In genomic region chr12:27969901-27970390, GRCh38 we compare ENCODE assay signal across 8 cellular contexts. TPM values are rescaled to one million over a fixed set of nuclear protein-coding genes. Genes with fewer than 3 reads are reported as not detected.
DNase-seq lines count a peak whose midpoint lies in the region; ATAC-seq and TF ChIP-seq lines count a peak whose summit lies in the region.

No MANE protein-coding gene starts in this region.

- H3K36me3 ChIP-seq in OCI-LY1 (ENCODE audit: insufficient read depth, low read length) (no peaks in the 10 kb centered on the region), heart right ventricle (no peaks in the 10 kb centered on the region), prostate gland (no peaks in the 10 kb centered on the region)

- H3K4me3 ChIP-seq in AG04450 (ENCODE audit: low read depth, low read length) (peak overlapping the region; percentile 66), OCI-LY1 (ENCODE audit: low read depth, low read length, poor library complexity, severe bottlenecking) (peak overlapping the region; percentile 55), heart right ventricle (peak overlapping the region; percentile 33 to 62 (median 56)), prostate gland (peak overlapping the region; percentile 39 to 40)

- no peaks in the 10 kb centered on the region for H3K79me2 ChIP-seq in OCI-LY1 (ENCODE audit: insufficient read depth, low read length)

- DNase-seq in AG04450 (ENCODE audit: low read depth, low spot score) (no peak), heart right ventricle (peak; percentile 37 to 38), prostate gland (ENCODE audit: low spot score) (peak; percentile 56), mesenteric fat pad (ENCODE audit: low spot score) (no peak)
- peak; percentile 58 to 64 for DNase-seq in activated naive CD4-positive, alpha-beta T cell treated with anti-CD3 and anti-CD28 coated beads, Interleukin-2, amount 50 U/mL, for 72 hours (ENCODE audit: low spot score in 2 of 2)

- ATAC-seq in GM18861 (IDR thresholded peaks at IDR 0.05; ENCODE audit: unreplicated experiment) (peak; percentile 64), HG03045 (IDR thresholded peaks at IDR 0.05; ENCODE audit: unreplicated experiment) (peak; percentile 85), heart right ventricle (peak; percentile 34 to 68 (median 58))
- peak; percentile 68 to 81 for ATAC-seq in activated naive CD4-positive, alpha-beta T cell treated with anti-CD3 and anti-CD28 coated beads, Interleukin-2, amount 50 U/mL, for 72 hours

- no peaks in the 10 kb centered on the region for H3F3A ChIP-seq in OCI-LY1 (ENCODE audit: insufficient read depth, low read length)

- H3K36me3 Mint-ChIP-seq in activated naive CD4-positive, alpha-beta T cell treated with anti-CD3 and anti-CD28 coated beads, Interleukin-2, amount 50 U/mL, for 72 hours: peaks cover 0 to 10% of the 10 kb centered on the region in 2 donors

- peak overlapping the region in 1 of 2 donors; percentile 30 for H3K27ac Mint-ChIP-seq in activated naive CD4-positive, alpha-beta T cell treated with anti-CD3 and anti-CD28 coated beads, Interleukin-2, amount 50 U/mL, for 72 hours

- CTCF ChIA-PET in AG04450 (lab: Charles Lee): interaction anchor here (0.6 to 1.4 kb wide), 4 partner anchors 100 to 237 kb away, joined by 3 to 4 read pairs (median 4); no protein-coding TSS in a partner anchor

- H3K27me3 ChIP-seq in AG04450 (ENCODE audit: control insufficient read depth, insufficient read depth, low read length) (no peaks in the 10 kb centered on the region), OCI-LY1 (ENCODE audit: insufficient read depth, low read length) (peaks cover 8% of the 10 kb centered on the region; the same call in 1 of the 2 replicates), heart right ventricle (peaks cover 0 to 98% (median 85%) of the 10 kb centered on the region in 7 donors), prostate gland (replicated peaks; ENCODE audit: insufficient read depth) (peaks cover 6% of the 10 kb centered on the region)

- H3K4me1 ChIP-seq in OCI-LY1 (ENCODE audit: insufficient read depth, low read length, severe bottlenecking): peaks cover 15% of the 10 kb centered on the region
- peaks cover 0 to 37% (median 19%) of the 10 kb centered on the region in 9 donors for H3K4me1 ChIP-seq in heart right ventricle
- H3K4me1 ChIP-seq in prostate gland (replicated peaks): peaks cover under 1% of the 10 kb centered on the region

- no peaks in the 10 kb centered on the region for H3K9me2 ChIP-seq in OCI-LY1 (ENCODE audit: low read depth, low read length)

- H3K9ac ChIP-seq in OCI-LY1 (ENCODE audit: low read length): peak overlapping the region; percentile 16

- no peak for TF ChIP-seq CTCF in AG04450 (IDR thresholded peaks at IDR 0.05; ENCODE audit: low read depth, low read length)
- TF ChIP-seq CTCF in OCI-LY1 (IDR thresholded peaks at IDR 0.05; ENCODE audit: low read length): peak; percentile 17; the same call in 1 of the 2 replicates
- peak in 3 of 9 donors; percentile 30 to 31 (median 30) for TF ChIP-seq CTCF in heart right ventricle (IDR thresholded peaks at IDR 0.05)
- peak in 1 of 4 experiments; percentile 24 for TF ChIP-seq CTCF in prostate gland (IDR thresholded peaks at IDR 0.05)

- H2AFZ ChIP-seq in OCI-LY1 (ENCODE audit: low read length): peak overlapping the region; percentile 75; the same call in 1 of the 2 replicates

- no peaks in the 10 kb centered on the region for H3K9me3 ChIP-seq in AG04450 (ENCODE audit: control insufficient read depth, insufficient read depth, low read length)
- H3K9me3 ChIP-seq in OCI-LY1 (ENCODE audit: low read length): no peaks in the 10 kb centered on the region
- H3K9me3 ChIP-seq in heart right ventricle: no peaks in the 10 kb centered on the region
- no peaks in the 10 kb centered on the region for H3K9me3 ChIP-seq in prostate gland

- peak overlapping the region; percentile 67 for H3K4me2 ChIP-seq in OCI-LY1 (ENCODE audit: low read length)

- no peaks in the 10 kb centered on the region for H3K9me3 Mint-ChIP-seq in activated naive CD4-positive, alpha-beta T cell treated with anti-CD3 and anti-CD28 coated beads, Interleukin-2, amount 50 U/mL, for 72 hours

- no peaks in the 10 kb centered on the region for H4K20me1 ChIP-seq in OCI-LY1 (ENCODE audit: insufficient read depth, low read length)

- intact Hi-C loops in heart right ventricle (cut with DNase I): loop anchor here in 5 of 10 donors (5.0 to 10.0 kb wide), 5 partner anchors 205 to 1035 kb away; partner anchors contain the start of gene CCDC91 (in 1 of the 5)
- intact Hi-C loops in prostate gland (cut with DNase I): loop anchor here (10.0 kb wide), 2 partner anchors 205 to 1025 kb away; no protein-coding TSS in a partner anchor

- 1 to 2% methylated on average over 46 to 47 of the region's 48 CpGs for WGBS in heart right ventricle, 2 donors
- WGBS in prostate gland: 1% methylated on average over 48 of the region's 48 CpGs

- no peak for TF ChIP-seq POLR2A in prostate gland (IDR thresholded peaks at IDR 0.05)

- H3K27ac ChIP-seq in AG04450 (ENCODE audit: low read depth, low read length) (no peak overlapping the region), OCI-LY1 (ENCODE audit: low read depth, low read length, poor library complexity, severe bottlenecking) (no peak overlapping the region), heart right ventricle (peak overlapping the region in 5 of 10 donors; percentile 41 to 66 (median 48)), prostate gland (peak overlapping the region in 1 of 2 donors; percentile 41)

- POLR2A ChIA-PET in AG04450 (lab: Yijun Ruan, JAX): interaction anchor here (0.5 kb wide), 1 partner anchor 921 kb away, joined by 3 read pairs; no protein-coding TSS in a partner anchor

RNA-seq across cellular contexts. Expression of gene PTHLH, which starts 2.6 kb away (rescaled TPM):
- 1.5 and 1.9 TPM in 2 replicates for polyA plus RNA-seq in AG04450 (2011; rRNA removed)
- polyA minus RNA-seq in AG04450 (2011; rRNA and poly(A)+ RNA removed): 0.55 and 1.3 TPM in 2 replicates
- total RNA-seq in activated naive CD4-positive, alpha-beta T cell treated with anti-CD3 and anti-CD28 coated beads, Interleukin-2, amount 50 U/mL, for 72 hours: not detected
- 1 to 10 TPM in 5 of 10 donors, under 1 TPM in 3, not detected in 2; 0.21 to 9.4 (median 2.1) TPM for total RNA-seq in heart right ventricle
- polyA plus RNA-seq in heart right ventricle: under 1 TPM; 0.43 to 0.59 TPM
- total RNA-seq in prostate gland: under 1 TPM; 0.51 to 0.64 TPM
- not detected for total RNA-seq in mesenteric fat pad

Comparison
In these comparisons a context has a peak if more than half of its experiments do, and no peak if none do; other contexts are left out.
1. DNase-seq: peak in activated naive CD4-positive, alpha-beta T cell treated with anti-CD3 and anti-CD28 coated beads, Interleukin-2, amount 50 U/mL, for 72 hours (2 of 2), heart right ventricle (2 of 2) and prostate gland (single experiment); none in AG04450 (single experiment) and mesenteric fat pad (single experiment).
2. Peak in every context shown above with its lines, with median percentiles within 50 percentile points of each other: H3K4me3 ChIP-seq and ATAC-seq.